In the genomic region with DNA sequence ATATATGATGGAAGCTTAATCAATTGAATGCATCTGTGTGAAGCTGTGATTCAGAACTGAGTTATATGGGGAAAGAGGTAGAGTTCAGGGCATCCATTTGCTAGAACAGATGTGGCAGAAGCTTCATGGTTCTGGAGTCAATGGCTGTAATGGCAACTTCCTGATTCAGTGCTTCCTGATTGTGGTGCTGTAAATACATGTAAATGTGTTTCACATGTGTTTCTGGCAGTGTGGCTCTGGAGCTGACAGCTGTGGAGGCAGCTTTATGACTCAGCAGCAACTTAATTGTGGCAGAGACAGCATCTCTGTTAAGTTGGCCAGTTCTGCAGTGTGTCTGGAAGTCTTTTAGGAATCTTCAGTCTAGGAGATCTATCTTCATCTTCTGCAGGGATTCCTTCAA, we compare ENCODE assay signal across 9 cellular contexts.
DNase-seq lines count a peak whose midpoint lies in the region; ATAC-seq and TF ChIP-seq lines count a peak whose summit lies in the region.
"Had no signal": no experiment of that assay in that cellular context is flagged by ENCODE, and none has a peak within 500 bp of the region (broad histone marks: within the 10 kb centered on the region; RNA-seq: fewer than 3 reads in every experiment).

No MANE protein-coding gene starts in this region.

- CTCF ChIA-PET in activated CD4-positive, alpha-beta T cell treated with anti-CD3 and anti-CD28 coated beads, Interleukin-2, amount 10 ng/mL, durations not matched to agents 7 days and 5 days (lab: Charles Lee), result no interaction called here

- peak; percentile 95 for DNase-seq in AG10803 (ENCODE audit: low read depth)
- DNase-seq in MG63, result peak; percentile 38
- peak; percentile 63 for DNase-seq in dedifferentiated amniotic fluid mesenchymal stem cell (ENCODE audit: extremely low spot score)
- DNase-seq in NCI-H345 treated with DMSO at 0.1 percent for 48 hours (lab: John Stamatoyannopoulos, UW; ENCODE audit: unreplicated experiment), result no peak
- no peak for DNase-seq in left ventricle myocardium superior
- no peak for DNase-seq in activated CD4-positive, alpha-beta T cell treated with anti-CD3 and anti-CD28 coated beads, Interleukin-2, amount 10 ng/mL, durations not matched to agents 7 days and 5 days
- DNase-seq in aorta, result no peak
- DNase-seq: stimulated activated CD4-positive, alpha-beta T cell treated with anti-CD3 and anti-CD28 coated beads, Interleukin-2, amount 100 ng/mL, for 24 hours had no signal

- TF ChIP-seq CTCF in AG10803 (conservative IDR thresholded peaks at IDR 0.05; ENCODE audit: low read length), result no peak

- no peak overlapping the region for H3K4me3 Mint-ChIP-seq in activated CD4-positive, alpha-beta T cell treated with anti-CD3 and anti-CD28 coated beads, Interleukin-2, amount 10 ng/mL, durations not matched to agents 7 days and 5 days

- H3K9me3 Mint-ChIP-seq in activated CD4-positive, alpha-beta T cell treated with anti-CD3 and anti-CD28 coated beads, Interleukin-2, amount 10 ng/mL, durations not matched to agents 7 days and 5 days, result no peaks in the 10 kb centered on the region

- ATAC-seq in GM21619 (IDR thresholded peaks at IDR 0.05; ENCODE audit: unreplicated experiment), result peak; percentile 65
- no peak for ATAC-seq in left ventricle myocardium superior
- no peak for ATAC-seq in aorta (ENCODE audit: low FRiP score)

- POLR2A ChIA-PET in activated CD4-positive, alpha-beta T cell treated with anti-CD3 and anti-CD28 coated beads, Interleukin-2, amount 10 ng/mL, durations not matched to agents 7 days and 5 days (lab: Charles Lee), result no interaction called here

- intact Hi-C loops in left ventricle myocardium superior (cut with micrococcal nuclease) (no loop called here), aorta (cut with DNase I) (no loop called here)

- no peaks in the 10 kb centered on the region for H3K36me3 Mint-ChIP-seq in activated CD4-positive, alpha-beta T cell treated with anti-CD3 and anti-CD28 coated beads, Interleukin-2, amount 10 ng/mL, durations not matched to agents 7 days and 5 days (ENCODE audit: low read depth)

- no peak overlapping the region for H3K27ac Mint-ChIP-seq in activated CD4-positive, alpha-beta T cell treated with anti-CD3 and anti-CD28 coated beads, Interleukin-2, amount 10 ng/mL, durations not matched to agents 7 days and 5 days

- no peak overlapping the region for H3K4me3 ChIP-seq in AG10803 (ENCODE audit: low read length)
- H3K4me3 ChIP-seq in MG63, result no peak overlapping the region
- H3K4me3 ChIP-seq in aorta (ENCODE audit: low read length in 2 of 2), result no peak overlapping the region

- H3K9me3 ChIP-seq in MG63, result no peaks in the 10 kb centered on the region
- H3K9me3 ChIP-seq in aorta (ENCODE audit: control insufficient read depth, low read length), result peaks cover 3% of the 10 kb centered on the region

- no peaks in the 10 kb centered on the region for H3K4me1 ChIP-seq in aorta (ENCODE audit: control insufficient read depth in 1 of 2, insufficient read depth in 2 of 2, low read length in 2 of 2)

- H3K27me3 Mint-ChIP-seq in activated CD4-positive, alpha-beta T cell treated with anti-CD3 and anti-CD28 coated beads, Interleukin-2, amount 10 ng/mL, durations not matched to agents 7 days and 5 days, result no peaks in the 10 kb centered on the region

- H3K27me3 ChIP-seq in MG63 (no peaks in the 10 kb centered on the region), aorta (ENCODE audit: control insufficient read depth in 1 of 2, insufficient read depth in 2 of 2, low read length in 1 of 2) (no peaks in the 10 kb centered on the region)

- no peak overlapping the region for H3K27ac ChIP-seq in aorta (ENCODE audit: low read depth in 1 of 2, low read length in 2 of 2)

- H3K36me3 ChIP-seq in MG63 (no peaks in the 10 kb centered on the region), aorta (ENCODE audit: control insufficient read depth in 1 of 2, insufficient read depth in 2 of 2, low read length in 1 of 2) (no peaks in the 10 kb centered on the region)

- H3K4me1 Mint-ChIP-seq in activated CD4-positive, alpha-beta T cell treated with anti-CD3 and anti-CD28 coated beads, Interleukin-2, amount 10 ng/mL, durations not matched to agents 7 days and 5 days, result no peaks in the 10 kb centered on the region

Comparison
In these comparisons a context has a peak if more than half of its experiments do, and no peak if none do; other contexts are left out.
1. DNase-seq: peak in AG10803 (single experiment), MG63 (single experiment) and dedifferentiated amniotic fluid mesenchymal stem cell (single experiment); none in NCI-H345 treated with DMSO at 0.1 percent for 48 hours (single experiment), left ventricle myocardium superior (single experiment), activated CD4-positive, alpha-beta T cell treated with anti-CD3 and anti-CD28 coated beads, Interleukin-2, amount 10 ng/mL, durations not matched to agents 7 days and 5 days (single experiment) and aorta (0 of 2).